ENCODE assay signal across 21 cellular contexts in the genomic region with DNA sequence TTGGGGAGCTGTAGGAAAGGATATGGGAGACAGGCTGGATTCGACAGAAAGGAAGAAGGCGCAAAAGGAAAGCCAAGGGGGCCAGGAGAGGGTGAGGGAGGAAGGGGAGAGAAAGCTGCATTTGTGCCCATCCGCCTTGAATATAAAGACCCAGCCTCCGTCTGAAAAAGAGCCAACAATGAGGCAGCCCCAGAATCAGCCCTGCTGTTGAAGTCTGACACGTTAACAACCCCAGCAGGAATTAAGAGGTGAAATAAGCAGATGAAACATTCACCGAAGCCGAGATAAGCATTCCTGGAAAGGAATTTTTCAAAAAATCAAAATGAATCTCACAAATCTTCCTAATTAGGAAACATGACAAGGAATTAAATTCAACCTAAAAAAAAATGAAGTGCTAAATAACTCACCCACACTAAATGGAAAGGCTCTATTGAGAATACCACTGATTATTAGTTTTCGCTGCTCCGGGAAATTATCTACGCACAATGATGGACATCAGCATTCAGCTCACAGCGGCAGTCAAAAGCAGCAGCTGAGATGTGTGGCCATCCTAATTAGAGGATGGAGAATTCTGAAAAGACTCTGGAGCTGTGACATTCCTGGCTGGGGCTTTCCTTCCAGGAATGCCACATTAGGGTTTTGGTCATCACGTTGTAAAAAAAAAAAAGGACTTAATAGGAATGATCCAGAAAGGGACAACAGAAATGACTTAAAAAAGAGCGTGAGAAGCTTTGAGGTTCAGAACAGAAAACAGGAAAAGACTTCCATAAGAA.
"Had no signal": no experiment of that assay in that cellular context is flagged by ENCODE, and none has a peak within 500 bp of the region (broad histone marks: within the 10 kb centered on the region; RNA-seq: fewer than 3 reads in every experiment).

No MANE protein-coding gene starts in this region.

- H3K9me3 ChIP-seq: lower lobe of right lung, right lobe of liver, suprapubic skin, tibial nerve had no signal

- H3K36me3 ChIP-seq: lower lobe of right lung, right lobe of liver, stomach, suprapubic skin, tibial nerve had no signal

- H3K27ac ChIP-seq: foreskin keratinocyte, lower lobe of right lung, right lobe of liver, stomach, suprapubic skin, tibial nerve had no signal

- H3K27me3 ChIP-seq: right lobe of liver had no signal

- DNase-seq: activated CD4-positive, alpha-beta T cell treated with anti-CD3 and anti-CD28 coated beads, Interleukin-2, amount 50 U/mL, for 48 hours; activated CD8-positive, alpha-beta memory T cell treated with anti-CD3 and anti-CD28 coated beads, Interleukin-2, amount 50 U/mL, for 48 hours; activated gamma-delta T cell; activated naive CD4-positive, alpha-beta T cell treated with anti-CD3 and anti-CD28 coated beads, Interleukin-2, amount 50 U/mL, for 16 hours; activated naive CD8-positive, alpha-beta T cell treated with anti-CD3 and anti-CD28 coated beads, Interleukin-2, amount 50 U/mL, for 24 hours; activated T-cell treated with anti-CD3 and anti-CD28 coated beads, Interleukin-2, amount 50 U/mL, for 48 hours; effector CD8-positive, alpha-beta T cell; foreskin keratinocyte; immature natural killer cell; lower lobe of right lung; naive thymus-derived CD8-positive, alpha-beta T cell; right lobe of liver; small intestine; stimulated activated CD4-positive, alpha-beta T cell treated with anti-CD3 and anti-CD28 coated beads, Interleukin-15, amount 100 ng/mL, for 24 hours; stomach; T-helper 1 cell; T-helper 9 cell had no signal

- H3K4me1 ChIP-seq: foreskin keratinocyte, lower lobe of right lung, right lobe of liver, suprapubic skin had no signal

- H3K4me3 ChIP-seq: lower lobe of right lung, right lobe of liver, stomach, suprapubic skin, tibial nerve had no signal

- ATAC-seq: activated naive CD8-positive, alpha-beta T cell treated with anti-CD3 and anti-CD28 coated beads, Interleukin-2, amount 50 U/mL, for 24 hours; foreskin keratinocyte; left lobe of liver; lower lobe of right lung; naive thymus-derived CD8-positive, alpha-beta T cell; right lobe of liver; stimulated activated memory B cell treated with anti-CD40 and anti-IgM and Interleukin-4, amounts not matched to agents 10 μg/mL and 1 μg/mL and 100 μg/mL, for 72 hours had no signal
